ENCODE assay signal across 24 cellular contexts in genomic region chr16:65956100-65956499, GRCh38.
DNase-seq lines count a peak whose midpoint lies in the region; ATAC-seq, FAIRE-seq and TF ChIP-seq lines count a peak whose summit lies in the region.
"Had no signal": no experiment of that assay in that cellular context is flagged by ENCODE, and none has a peak within 500 bp of the region (broad histone marks: within the 10 kb centered on the region; RNA-seq: fewer than 3 reads in every experiment).

No MANE protein-coding gene starts in this region.

- H2BK15ac ChIP-seq in H1 (ENCODE audit: low read length), result no peak overlapping the region

- no peak overlapping the region for H3K56ac ChIP-seq in H1 (replicated peaks; ENCODE audit: insufficient read length, low read depth, low read length)

- H2BK120ac ChIP-seq in H1 (replicated peaks; ENCODE audit: low read depth, low read length), result no peak overlapping the region

- no peak for TF ChIP-seq CTCF in H1 (IDR thresholded peaks at IDR 0.05; ENCODE audit: control extremely low read depth in 1 of 3, insufficient read depth in 1 of 3, low read depth in 1 of 3, low read length in 3 of 3)
- no peak for TF ChIP-seq CTCF in right lobe of liver (IDR thresholded peaks at IDR 0.05)
- TF ChIP-seq CTCF in GM10266 (IDR thresholded peaks at IDR 0.05; ENCODE audit: control insufficient read depth, insufficient read depth, low read depth, missing control alignments), result no peak
- TF ChIP-seq CTCF in ascending aorta (IDR thresholded peaks at IDR 0.05), result no peak

- TF ChIP-seq EP300 in H1 (IDR thresholded peaks at IDR 0.05; ENCODE audit: borderline replicate concordance in 1 of 2, low read depth in 2 of 2, low read length in 2 of 2), result no peak

- no peak overlapping the region for H3K4me2 ChIP-seq in H1 (ENCODE audit: insufficient read depth in 1 of 2, low read depth in 2 of 2, low read length in 2 of 2)
- H3K4me2 ChIP-seq: BLaER1 had no signal

- H3K36me3 ChIP-seq in H1 (ENCODE audit: control insufficient read depth in 2 of 4, insufficient read depth in 4 of 4, low read length in 3 of 4), result no peaks in the 10 kb centered on the region
- no peaks in the 10 kb centered on the region for H3K36me3 ChIP-seq in right lobe of liver
- H3K36me3 ChIP-seq in ascending aorta, result no peaks in the 10 kb centered on the region
- H3K36me3 ChIP-seq: BE2C, BLaER1 had no signal

- no peak overlapping the region for H3K4ac ChIP-seq in H1 (replicated peaks; ENCODE audit: insufficient read length, low read depth, low read length)

- H3K4me1 ChIP-seq in H1 (replicated peaks in 1 of 4; ENCODE audit: control insufficient read depth in 3 of 4, insufficient read depth in 4 of 4, low read length in 3 of 4) (no peaks in the 10 kb centered on the region), right lobe of liver (peaks cover 0 to 15% (median 0%) of the 10 kb centered on the region in 4 donors), ascending aorta (no peaks in the 10 kb centered on the region)
- H3K4me1 ChIP-seq: BE2C had no signal

- TF ChIP-seq RAD21 in H1 (IDR thresholded peaks at IDR 0.05 in 1 of 2, conservative IDR thresholded peaks at IDR 0.05 in 1 of 2; ENCODE audit: low read depth in 2 of 2, low read length in 2 of 2), result no peak

- H3K9me3 ChIP-seq in H1 (ENCODE audit: insufficient read depth in 2 of 2, low read depth in 1 of 2, low read length in 1 of 2) (no peaks in the 10 kb centered on the region), right lobe of liver (no peaks in the 10 kb centered on the region), ascending aorta (no peaks in the 10 kb centered on the region)
- H3K9me3 ChIP-seq: BE2C, BLaER1 had no signal

- no peak overlapping the region for H3K14ac ChIP-seq in H1 (ENCODE audit: insufficient read length)

- no peak overlapping the region for H2BK5ac ChIP-seq in H1 (ENCODE audit: low read depth, low read length)

- H3K9ac ChIP-seq in H1 (replicated peaks in 1 of 4; ENCODE audit: extremely low read depth in 1 of 4, low read depth in 3 of 4, low read length in 3 of 4), result no peak overlapping the region
- H3K9ac ChIP-seq: BLaER1 had no signal

- no peak for FAIRE-seq in H1 (lab: Jason Lieb, UNC)
- FAIRE-seq: A204.1, GM12891, GM18507 had no signal

- H3K4me3 ChIP-seq in H1 (ENCODE audit: extremely low read depth in 1 of 4, insufficient read depth in 2 of 4, low read depth in 3 of 4, low read length in 4 of 4), result no peak overlapping the region
- H3K4me3 ChIP-seq in right lobe of liver, result no peak overlapping the region
- no peak overlapping the region for H3K4me3 ChIP-seq in ascending aorta
- H3K4me3 ChIP-seq: BLaER1 had no signal

- 100% methylated on average over 1 of the region's 1 CpG; no CpG with 5 or more reads in 1 of the 2 experiments for WGBS in H1 (ENCODE audit: extremely low coverage in 1 of 2, insufficient coverage in 1 of 2, insufficient read length in 1 of 2, insufficient replicate concordance in 2 of 2, low coverage in 1 of 2, low lambda C conversion rate in 2 of 2, missing lambda C conversion rate in 1 of 2), 2 experiments
- no CpG with 5 or more reads among the region's 1 CpG for WGBS in right lobe of liver (ENCODE audit: insufficient coverage, low coverage, low lambda C conversion rate, missing lambda C conversion rate)

- intact Hi-C loops in right lobe of liver (cut with DNase I), result no loop called here
- intact Hi-C loops in ascending aorta (cut with DNase I), result loop anchor here (2.0 kb wide), 1 partner anchor 31 kb away; no protein-coding TSS in a partner anchor

- no peak overlapping the region for H2BK12ac ChIP-seq in H1 (ENCODE audit: low read depth, low read length)

- H2AK5ac ChIP-seq in H1 (ENCODE audit: low read depth, low read length), result no peak overlapping the region

- H2BK20ac ChIP-seq in H1 (ENCODE audit: low read length), result 0 out of 2 replicates have a peak overlapping the region, but pooled peaks have one; percentile 15

- H3K18ac ChIP-seq in H1 (ENCODE audit: extremely low read depth, low read length), result no peak overlapping the region

- H4K5ac ChIP-seq in H1 (ENCODE audit: insufficient read length, low read depth, low read length), result no peak overlapping the region

- H4K20me1 ChIP-seq in H1 (replicated peaks in 1 of 2; ENCODE audit: control insufficient read depth in 1 of 2, insufficient read depth in 2 of 2, low read length in 2 of 2), result no peaks in the 10 kb centered on the region
- H4K20me1 ChIP-seq: BLaER1 had no signal

- no peaks in the 10 kb centered on the region for H3K27me3 ChIP-seq in H1 (replicated peaks in 1 of 4; ENCODE audit: control insufficient read depth in 3 of 4, extremely low read depth in 1 of 4, insufficient read depth in 3 of 4, low read length in 3 of 4)
- no peaks in the 10 kb centered on the region for H3K27me3 ChIP-seq in right lobe of liver
- H3K27me3 ChIP-seq in ascending aorta, result no peaks in the 10 kb centered on the region
- H3K27me3 ChIP-seq: BE2C, BLaER1 had no signal

- no peaks in the 10 kb centered on the region for H3K79me1 ChIP-seq in H1 (ENCODE audit: low read depth, low read length)

- H4K91ac ChIP-seq in H1 (replicated peaks; ENCODE audit: insufficient read length, low read length), result no peak overlapping the region

- CTCF ChIA-PET in H1 (lab: Charles Lee; ENCODE audit: partially characterized antibody), result interaction anchor here (1.1 kb wide), 1 partner anchor 10 kb away, joined by 3 read pairs; no protein-coding TSS in a partner anchor

- no peak overlapping the region for H2AFZ ChIP-seq in H1 (ENCODE audit: low read length)

- no peaks in the 10 kb centered on the region for H3K79me2 ChIP-seq in H1 (ENCODE audit: control insufficient read depth in 1 of 2, insufficient read depth in 2 of 2, low read length in 2 of 2)

- ATAC-seq in left lobe of liver (peak; percentile 76), right lobe of liver (peak; percentile 61 to 76 (median 68)), HG03460 (IDR thresholded peaks at IDR 0.05; ENCODE audit: unreplicated experiment) (no peak)

- H3K23ac ChIP-seq in H1 (ENCODE audit: insufficient read length), result no peak overlapping the region

- H4K8ac ChIP-seq in H1 (ENCODE audit: extremely low read depth, insufficient read depth, low read length), result no peak overlapping the region

- TF ChIP-seq POLR2A in H1 (IDR thresholded peaks at IDR 0.05; ENCODE audit: control extremely low read depth in 1 of 2, low read depth in 2 of 2, low read length in 2 of 2) (no peak), right lobe of liver (IDR thresholded peaks at IDR 0.05) (no peak)

- H3K23me2 ChIP-seq in H1 (ENCODE audit: low read depth, low read length), result no peaks in the 10 kb centered on the region

- no peak overlapping the region for H3K27ac ChIP-seq in H1 (ENCODE audit: low read depth, low read length)
- H3K27ac ChIP-seq in right lobe of liver, result peak overlapping the region in 1 of 3 donors; percentile 7
- no peak overlapping the region for H3K27ac ChIP-seq in ascending aorta
- H3K27ac ChIP-seq: BLaER1 had no signal

- DNase-seq in H1 (ENCODE audit: low read depth in 1 of 2, low spot score in 2 of 2) (no peak), left lobe of liver (ENCODE audit: low spot score) (peak; percentile 68), right lobe of liver (peak; percentile 27 to 67 (median 64)), GM10266 (ENCODE audit: extremely low spot score) (no peak), ascending aorta (ENCODE audit: low spot score in 2 of 2) (no peak)
- DNase-seq: 8988T; ACHN; BE2C; C1 segment of cervical spinal cord; CD4-positive, alpha-beta memory T cell; CD4-positive, CD25-positive, alpha-beta regulatory T cell; CD8-positive, alpha-beta memory T cell; COR-L47; DMS 273 treated with DMSO at 0.1 percent for 48 hours; DMS53; DMS79; DND-41; EL; GDM1 had no signal

- POLR2A ChIA-PET in H1 (lab: Charles Lee; ENCODE audit: partially characterized antibody), result no interaction called here

TF ChIP-seq in H1, 55 proteins besides CTCF, POLR2A, EP300 and RAD21 (continues in another document):
- no peak for TF ChIP-seq BRCA1 (IDR thresholded peaks at IDR 0.05; ENCODE audit: low read depth, low read length)

Comparison
In these comparisons a context has a peak if more than half of its experiments do, and no peak if none do; other contexts are left out.
1. DNase-seq: peak in left lobe of liver (single experiment) and right lobe of liver (3 of 3); none in H1 (0 of 2), GM10266 (single experiment) and ascending aorta (0 of 2).